ENCODE assay signal across 1 cellular context in genomic region chr1:202968895-202969295, GRCh38.
TF ChIP-seq lines count a peak whose summit lies in the region.

No MANE protein-coding gene starts in this region.

TF ChIP-seq in endothelial cell of umbilical vein, 7 proteins besides CTCF, POLR2A, EP300 and RAD21:
- TF ChIP-seq GATA2 (IDR thresholded peaks at IDR 0.05; ENCODE audit: insufficient read depth, insufficient read length, low read depth, low read length), result no peak
- no peak for TF ChIP-seq POLR2AphosphoS5 (IDR thresholded peaks at IDR 0.05; ENCODE audit: insufficient read depth, low read depth, low read length)
- no peak for TF ChIP-seq MYC (IDR thresholded peaks at IDR 0.05; ENCODE audit: low read depth, low read length)
- TF ChIP-seq EZH2 (IDR thresholded peaks at IDR 0.05; ENCODE audit: borderline replicate concordance, low read depth, low read length, severe bottlenecking), result no peak
- TF ChIP-seq JUN (IDR thresholded peaks at IDR 0.05; ENCODE audit: borderline replicate concordance, insufficient read depth, insufficient read length, low read depth), result no peak
- TF ChIP-seq FOS (IDR thresholded peaks at IDR 0.05; ENCODE audit: borderline replicate concordance, insufficient read depth, low read length), result no peak
- TF ChIP-seq, protein P1, sequence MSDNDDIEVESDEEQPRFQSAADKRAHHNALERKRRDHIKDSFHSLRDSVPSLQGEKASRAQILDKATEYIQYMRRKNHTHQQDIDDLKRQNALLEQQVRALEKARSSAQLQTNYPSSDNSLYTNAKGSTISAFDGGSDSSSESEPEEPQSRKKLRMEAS (IDR thresholded peaks at IDR 0.05; ENCODE audit: insufficient read depth, insufficient read length), result no peak
TF ChIP-seq in endothelial cell of umbilical vein: peak in this region for 0.
